Comparison of ENCODE assay signal across 1 cellular context in the genomic region with DNA sequence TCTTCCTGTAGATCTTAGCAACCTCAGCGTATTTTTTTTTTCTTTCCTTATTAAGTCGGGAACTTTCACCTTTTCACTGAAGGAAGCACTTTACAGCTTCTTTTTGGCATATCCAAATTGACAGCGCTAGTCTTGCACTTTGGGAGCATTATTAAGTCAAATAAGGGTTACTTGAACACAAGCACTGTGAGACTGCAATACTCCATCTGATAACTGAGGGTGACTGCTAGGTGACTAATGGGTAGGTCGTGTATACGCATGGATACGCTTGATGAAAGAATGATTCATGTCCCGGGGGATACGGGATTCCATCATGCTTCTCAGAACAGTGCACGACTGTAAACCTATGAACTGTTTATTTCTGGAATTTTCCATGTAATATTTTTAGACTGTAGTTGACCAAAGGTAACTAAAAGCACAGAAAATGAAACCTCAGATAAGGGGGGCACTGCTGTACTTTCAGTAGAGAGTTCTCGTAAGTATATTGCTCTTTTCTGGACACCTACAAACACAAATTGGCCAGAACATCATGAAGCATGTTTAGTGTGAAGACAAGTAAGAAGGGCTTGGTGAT.
TF ChIP-seq lines count a peak whose summit lies in the region.

No MANE protein-coding gene starts in this region.

TF ChIP-seq in K562, 482 proteins besides CTCF, POLR2A, EP300 and RAD21 (continued from another document and continues in another):
- TF ChIP-seq FOXK2 (conservative IDR thresholded peaks at IDR 0.05 in 1 of 2, IDR thresholded peaks at IDR 0.05 in 1 of 2; ENCODE audit: low read depth in 2 of 2) (peak; percentile 51 to 66; a peak in 3 of 4 replicates), PCBP1 (IDR thresholded peaks at IDR 0.05; ENCODE audit: low read depth, low read length, poor library complexity, severe bottlenecking) (no peak), ETS1 (conservative IDR thresholded peaks at IDR 0.05; ENCODE audit: control insufficient read depth, low read depth, low read length) (no peak), AFF1 (IDR thresholded peaks at IDR 0.05; ENCODE audit: low read depth in 1 of 2, partially characterized antibody in 2 of 2) (peak in 1 of 2 experiments; percentile 80), TRIM24 (IDR thresholded peaks at IDR 0.05) (peak; percentile 75 to 78; a peak in 2 of 4 replicates), ZNF175 (CRISPR knock-in tag; IDR thresholded peaks at IDR 0.05; ENCODE audit: low read depth) (peak; percentile 78; the same call in 1 of the 2 replicates), ZNF589 (CRISPR knock-in tag; IDR thresholded peaks at IDR 0.05; ENCODE audit: low read depth) (peak; percentile 80), RBM39 (optimal IDR thresholded peaks at IDR 0.05; ENCODE audit: low read depth, low read length) (no peak), FOSL1 (tag; conservative IDR thresholded peaks at IDR 0.05) (peak; percentile 100), RBM14 (IDR thresholded peaks at IDR 0.05; ENCODE audit: borderline replicate concordance, insufficient read depth, low read depth, low read length) (no peak), MCM2 (IDR thresholded peaks at IDR 0.05; ENCODE audit: low read depth) (no peak), COPS2 (conservative IDR thresholded peaks at IDR 0.05) (no peak), RBFOX2 (IDR thresholded peaks at IDR 0.05; ENCODE audit: low read depth, low read length) (no peak), GTF2E2 (tag; IDR thresholded peaks at IDR 0.05) (peak; percentile 79; the same call in 1 of the 2 replicates), HMGXB4 (CRISPR knock-in tag; IDR thresholded peaks at IDR 0.05) (no peak), NR2C1 (IDR thresholded peaks at IDR 0.05) (peak; percentile 37; the same call in 1 of the 2 replicates), NR2C1 (tag; IDR thresholded peaks at IDR 0.05) (peak; percentile 74), ZFP91 (CRISPR knock-in tag; IDR thresholded peaks at IDR 0.05) (no peak), CBFA2T3 (IDR thresholded peaks at IDR 0.05) (peak; percentile 50), RFX1 (IDR thresholded peaks at IDR 0.05) (peak; percentile 28; the same call in 1 of the 2 replicates), ARNT (IDR thresholded peaks at IDR 0.05) (peak; percentile 49 to 66; a peak in 2 of 4 replicates), LARP7 (IDR thresholded peaks at IDR 0.05) (no peak), MEF2D (tag; conservative IDR thresholded peaks at IDR 0.05; ENCODE audit: low read depth) (peak; percentile 52; the same call in 1 of the 2 replicates), SIN3A (IDR thresholded peaks at IDR 0.05; ENCODE audit: borderline replicate concordance in 2 of 2, control insufficient read depth in 1 of 2, low read depth in 2 of 2, low read length in 2 of 2) (no peak), CBFA2T2 (conservative IDR thresholded peaks at IDR 0.05) (no peak), PRDM10 (IDR thresholded peaks at IDR 0.05; ENCODE audit: partially characterized antibody) (peak; percentile 13), ETV1 (tag; conservative IDR thresholded peaks at IDR 0.05; ENCODE audit: low read depth) (no peak), DEAF1 (CRISPR knock-in tag; IDR thresholded peaks at IDR 0.05) (no peak), ZNF584 (CRISPR knock-in tag; IDR thresholded peaks at IDR 0.05; ENCODE audit: low read depth) (peak; percentile 71; the same call in 1 of the 2 replicates), RBBP5 (IDR thresholded peaks at IDR 0.05; ENCODE audit: borderline replicate concordance, insufficient read depth, low read length, poor library complexity, severe bottlenecking) (peak; percentile 25), TEAD4 (IDR thresholded peaks at IDR 0.05; ENCODE audit: low read length) (peak; percentile 75), TEAD4 (CRISPR knock-in tag; IDR thresholded peaks at IDR 0.05; ENCODE audit: borderline replicate concordance) (no peak), HNRNPLL (IDR thresholded peaks at IDR 0.05; ENCODE audit: low read depth, low read length, poor library complexity, severe bottlenecking) (no peak), MBD2 (IDR thresholded peaks at IDR 0.05; ENCODE audit: borderline replicate concordance, low read depth) (0 out of 2 replicates have a peak, but pooled peaks have one; percentile 29), ZNF778 (CRISPR knock-in tag; IDR thresholded peaks at IDR 0.05) (no peak), ZNF76 (CRISPR knock-in tag; IDR thresholded peaks at IDR 0.05; ENCODE audit: borderline replicate concordance) (no peak), SMAD4 (CRISPR knock-in tag; conservative IDR thresholded peaks at IDR 0.05) (peak; percentile 35; the same call in 1 of the 2 replicates), ATF7 (IDR thresholded peaks at IDR 0.05) (peak; percentile 82), NFE2L1 (tag; IDR thresholded peaks at IDR 0.05; ENCODE audit: borderline replicate concordance, low read depth) (peak; percentile 19; the same call in 1 of the 2 replicates), NFIX (CRISPR knock-in tag; IDR thresholded peaks at IDR 0.05; ENCODE audit: low read depth) (no peak), ZNF165 (CRISPR knock-in tag; IDR thresholded peaks at IDR 0.05; ENCODE audit: borderline replicate concordance) (no peak), IFI16 (CRISPR knock-in tag; IDR thresholded peaks at IDR 0.05) (no peak)
- TF ChIP-seq, protein P1, sequence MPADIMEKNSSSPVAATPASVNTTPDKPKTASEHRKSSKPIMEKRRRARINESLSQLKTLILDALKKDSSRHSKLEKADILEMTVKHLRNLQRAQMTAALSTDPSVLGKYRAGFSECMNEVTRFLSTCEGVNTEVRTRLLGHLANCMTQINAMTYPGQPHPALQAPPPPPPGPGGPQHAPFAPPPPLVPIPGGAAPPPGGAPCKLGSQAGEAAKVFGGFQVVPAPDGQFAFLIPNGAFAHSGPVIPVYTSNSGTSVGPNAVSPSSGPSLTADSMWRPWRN (IDR thresholded peaks at IDR 0.05; ENCODE audit: low read depth), result no peak
- TF ChIP-seq, protein P2, sequence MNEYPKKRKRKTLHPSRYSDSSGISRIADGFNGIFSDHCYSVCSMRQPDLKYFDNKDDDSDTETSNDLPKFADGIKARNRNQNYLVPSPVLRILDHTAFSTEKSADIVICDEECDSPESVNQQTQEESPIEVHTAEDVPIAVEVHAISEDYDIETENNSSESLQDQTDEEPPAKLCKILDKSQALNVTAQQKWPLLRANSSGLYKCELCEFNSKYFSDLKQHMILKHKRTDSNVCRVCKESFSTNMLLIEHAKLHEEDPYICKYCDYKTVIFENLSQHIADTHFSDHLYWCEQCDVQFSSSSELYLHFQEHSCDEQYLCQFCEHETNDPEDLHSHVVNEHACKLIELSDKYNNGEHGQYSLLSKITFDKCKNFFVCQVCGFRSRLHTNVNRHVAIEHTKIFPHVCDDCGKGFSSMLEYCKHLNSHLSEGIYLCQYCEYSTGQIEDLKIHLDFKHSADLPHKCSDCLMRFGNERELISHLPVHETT (CRISPR knock-in tag; conservative IDR thresholded peaks at IDR 0.05 in 1 of 2, IDR thresholded peaks at IDR 0.05 in 1 of 2), result peak in 1 of 2 experiments; percentile 85; a peak in 2 of 4 replicates
- TF ChIP-seq, protein P3, sequence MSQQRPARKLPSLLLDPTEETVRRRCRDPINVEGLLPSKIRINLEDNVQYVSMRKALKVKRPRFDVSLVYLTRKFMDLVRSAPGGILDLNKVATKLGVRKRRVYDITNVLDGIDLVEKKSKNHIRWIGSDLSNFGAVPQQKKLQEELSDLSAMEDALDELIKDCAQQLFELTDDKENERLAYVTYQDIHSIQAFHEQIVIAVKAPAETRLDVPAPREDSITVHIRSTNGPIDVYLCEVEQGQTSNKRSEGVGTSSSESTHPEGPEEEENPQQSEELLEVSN (IDR thresholded peaks at IDR 0.05; ENCODE audit: borderline replicate concordance in 1 of 2, extremely low read depth in 1 of 2, insufficient read depth in 1 of 2, insufficient read length in 1 of 2, low read depth in 1 of 2, low read length in 1 of 2, poor library complexity in 1 of 2, severe bottlenecking in 1 of 2), result peak in 1 of 2 experiments; percentile 10
